In the genomic region with DNA sequence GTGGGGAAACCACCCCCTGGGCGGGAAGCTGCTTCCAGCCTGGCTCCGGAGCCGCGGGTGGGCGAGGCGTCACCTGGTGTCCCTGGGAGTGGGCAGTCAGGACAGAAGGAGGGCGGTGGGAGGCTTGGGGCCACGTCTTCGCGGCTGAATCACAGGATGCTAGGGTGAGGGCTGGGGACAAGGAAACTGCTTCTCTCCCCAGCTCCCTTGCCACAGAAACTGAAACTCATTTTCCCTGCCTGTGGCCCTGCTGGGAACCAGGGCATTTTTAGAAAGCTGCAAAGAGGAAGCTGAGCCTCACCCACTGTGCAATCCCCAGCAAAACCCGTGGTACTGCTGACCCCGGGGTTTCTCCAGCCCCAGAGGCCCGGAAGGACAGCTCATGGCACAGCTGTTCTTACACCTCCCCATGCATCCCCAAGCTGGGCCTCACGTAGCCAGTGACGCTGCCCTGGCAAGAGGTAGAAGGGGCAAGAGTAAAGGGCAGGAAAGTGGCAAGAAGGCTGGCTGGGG, we compare ENCODE assay signal across 1 cellular context.
TF ChIP-seq lines count a peak whose summit lies in the region.

No MANE protein-coding gene starts in this region.

TF ChIP-seq in endothelial cell of umbilical vein, 7 proteins besides CTCF, POLR2A, EP300 and RAD21:
- TF ChIP-seq POLR2AphosphoS5 (IDR thresholded peaks at IDR 0.05; ENCODE audit: insufficient read depth, low read depth, low read length): peak; percentile 67
- TF ChIP-seq, protein P1, sequence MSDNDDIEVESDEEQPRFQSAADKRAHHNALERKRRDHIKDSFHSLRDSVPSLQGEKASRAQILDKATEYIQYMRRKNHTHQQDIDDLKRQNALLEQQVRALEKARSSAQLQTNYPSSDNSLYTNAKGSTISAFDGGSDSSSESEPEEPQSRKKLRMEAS (IDR thresholded peaks at IDR 0.05; ENCODE audit: insufficient read depth, insufficient read length): no peak
- no peak for TF ChIP-seq EZH2 (IDR thresholded peaks at IDR 0.05; ENCODE audit: borderline replicate concordance, low read depth, low read length, severe bottlenecking)
- TF ChIP-seq MYC (IDR thresholded peaks at IDR 0.05; ENCODE audit: low read depth, low read length): no peak
- TF ChIP-seq GATA2 (IDR thresholded peaks at IDR 0.05; ENCODE audit: insufficient read depth, insufficient read length, low read depth, low read length): no peak
- TF ChIP-seq JUN (IDR thresholded peaks at IDR 0.05; ENCODE audit: borderline replicate concordance, insufficient read depth, insufficient read length, low read depth): no peak
- TF ChIP-seq FOS (IDR thresholded peaks at IDR 0.05; ENCODE audit: borderline replicate concordance, insufficient read depth, low read length): peak; percentile 75
